8 cellular contexts compared by ENCODE assay signal in the genomic region with DNA sequence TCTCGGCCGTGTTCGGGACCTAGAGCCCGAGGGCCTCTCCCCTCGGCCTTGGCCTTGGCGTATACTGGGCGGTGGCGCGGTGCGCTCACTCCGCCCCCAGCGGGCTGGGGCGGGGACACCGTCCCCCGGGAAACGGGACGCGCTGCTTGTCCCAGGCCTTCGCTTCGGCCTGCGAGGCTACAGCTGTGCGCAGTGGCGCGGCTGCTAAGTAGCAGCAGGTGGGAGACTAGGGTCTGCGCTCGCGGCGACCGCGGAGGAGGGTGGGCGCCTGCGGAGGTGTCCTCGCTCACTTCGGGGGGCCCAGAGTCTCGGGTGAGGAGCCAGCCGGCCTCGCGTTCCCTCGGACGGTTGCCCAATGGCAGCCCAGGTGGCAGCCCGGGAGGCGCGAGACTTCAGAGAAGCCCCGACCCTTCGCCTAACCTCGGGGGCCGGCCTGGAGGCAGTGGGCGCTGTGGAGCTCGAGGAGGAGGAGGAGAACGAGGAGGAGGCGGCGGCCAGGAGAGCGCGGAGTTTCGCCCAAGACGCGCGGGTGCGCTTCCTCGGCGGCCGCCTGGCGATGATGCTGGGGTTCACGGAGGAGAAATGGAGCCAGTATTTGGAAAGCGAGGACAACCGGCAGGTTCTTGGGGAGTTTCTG. TPM values are rescaled to one million over a fixed set of nuclear protein-coding genes. Genes with fewer than 3 reads are reported as not detected.
DNase-seq lines count a peak whose midpoint lies in the region; ATAC-seq, FAIRE-seq and TF ChIP-seq lines count a peak whose summit lies in the region.

A gene with protein sequence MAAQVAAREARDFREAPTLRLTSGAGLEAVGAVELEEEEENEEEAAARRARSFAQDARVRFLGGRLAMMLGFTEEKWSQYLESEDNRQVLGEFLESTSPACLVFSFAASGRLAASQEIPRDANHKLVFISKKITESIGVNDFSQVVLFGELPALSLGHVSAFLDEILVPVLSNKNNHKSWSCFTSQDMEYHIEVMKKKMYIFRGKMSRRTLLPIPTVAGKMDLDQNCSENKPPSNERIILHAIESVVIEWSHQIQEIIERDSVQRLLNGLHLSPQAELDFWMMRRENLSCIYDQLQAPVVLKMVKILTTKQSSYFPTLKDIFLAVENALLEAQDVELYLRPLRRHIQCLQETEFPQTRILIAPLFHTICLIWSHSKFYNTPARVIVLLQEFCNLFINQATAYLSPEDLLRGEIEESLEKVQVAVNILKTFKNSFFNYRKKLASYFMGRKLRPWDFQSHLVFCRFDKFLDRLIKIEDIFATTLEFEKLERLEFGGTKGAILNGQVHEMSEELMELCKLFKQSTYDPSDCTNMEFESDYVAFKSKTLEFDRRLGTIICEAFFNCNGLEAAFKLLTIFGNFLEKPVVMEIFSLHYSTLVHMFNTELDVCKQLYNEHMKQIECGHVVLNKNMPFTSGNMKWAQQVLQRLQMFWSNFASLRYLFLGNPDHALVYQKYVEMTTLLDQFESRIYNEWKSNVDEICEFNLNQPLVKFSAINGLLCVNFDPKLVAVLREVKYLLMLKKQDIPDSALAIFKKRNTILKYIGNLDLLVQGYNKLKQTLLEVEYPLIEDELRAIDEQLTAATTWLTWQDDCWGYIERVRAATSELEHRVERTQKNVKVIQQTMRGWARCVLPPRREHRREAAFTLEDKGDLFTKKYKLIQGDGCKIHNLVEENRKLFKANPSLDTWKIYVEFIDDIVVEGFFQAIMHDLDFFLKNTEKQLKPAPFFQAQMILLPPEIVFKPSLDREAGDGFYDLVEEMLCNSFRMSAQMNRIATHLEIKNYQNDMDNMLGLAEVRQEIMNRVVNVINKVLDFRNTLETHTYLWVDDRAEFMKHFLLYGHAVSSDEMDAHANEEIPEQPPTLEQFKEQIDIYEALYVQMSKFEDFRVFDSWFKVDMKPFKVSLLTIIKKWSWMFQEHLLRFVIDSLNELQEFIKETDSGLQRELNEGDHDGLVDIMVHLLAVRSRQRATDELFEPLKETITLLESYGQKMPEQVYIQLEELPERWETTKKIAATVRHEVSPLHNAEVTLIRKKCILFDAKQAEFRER (N-terminal part only) (plus strand): TSS at position 149 of the 637 bp plus-strand sequence. CDS start 207 bp downstream, at position 356.

- H3K79me2 ChIP-seq in smooth muscle cell (ENCODE audit: low read depth) = no peaks in the 10 kb centered on the region

- peak; percentile 91 to 96 for ATAC-seq in A549
- no peak for ATAC-seq in HG03354 (IDR thresholded peaks at IDR 0.05; ENCODE audit: poor library complexity, severe bottlenecking, unreplicated experiment)

- no peak for FAIRE-seq in A549 (lab: Jason Lieb, UNC)

- H3K9ac ChIP-seq in iPS-15b (ENCODE audit: low read depth, low read length) (peak within 1 kb of the TSS; percentile 38), smooth muscle cell (ENCODE audit: low read depth) (no peak within 1 kb of the TSS)

- no peak for TF ChIP-seq EP300 in A549 (IDR thresholded peaks at IDR 0.05)
- TF ChIP-seq EP300 in Ishikawa (IDR thresholded peaks at IDR 0.05; ENCODE audit: borderline replicate concordance) = no peak

- no peaks in the 10 kb centered on the region for H3F3A ChIP-seq in smooth muscle cell (ENCODE audit: low read depth)

- H3K36me3 ChIP-seq in adrenal gland (replicated peaks in 1 of 2) (no peaks in the 10 kb centered on the region), iPS-15b (ENCODE audit: control insufficient read depth, insufficient read depth, low read length) (no peaks in the 10 kb centered on the region), smooth muscle cell (ENCODE audit: low read depth) (no peaks in the 10 kb centered on the region)

- intact Hi-C loops in adrenal gland (cut with DNase I) = no loop called here

- H3K4me1 ChIP-seq in A549 = peaks cover 6% of the 10 kb centered on the region; the same call in 1 of the 3 replicates
- H3K4me1 ChIP-seq in adrenal gland (replicated peaks in 1 of 2) = peaks cover 0 to 13% of the 10 kb centered on the region in 2 donors
- peaks cover 17% of the 10 kb centered on the region for H3K4me1 ChIP-seq in iPS-15b (ENCODE audit: control insufficient read depth, insufficient read depth, low read length)
- H3K4me1 ChIP-seq in smooth muscle cell (ENCODE audit: low read depth) = peaks cover 9% of the 10 kb centered on the region

- POLR2A ChIA-PET in A549 (lab: Yijun Ruan, JAX) = no interaction called here

- peak within 1 kb of the TSS; percentile 96 for H3K4me2 ChIP-seq in A549
- H3K4me2 ChIP-seq in smooth muscle cell = peak within 1 kb of the TSS; percentile 98

- in situ Hi-C loops in GM13977 (cut with MboI; ENCODE audit: low pct_unique_long_range_greater_than_20kb, low sequenced_read_pairs, unreplicated experiment) = no loop called here

- H2AFZ ChIP-seq in smooth muscle cell (ENCODE audit: low read depth) = peak within 1 kb of the TSS; percentile 82

- TF ChIP-seq CTCF in A549 (IDR thresholded peaks at IDR 0.05) (no peak), GM13977 (IDR thresholded peaks at IDR 0.05; ENCODE audit: extremely low read depth, insufficient read depth, missing control alignments) (no peak), adrenal gland (IDR thresholded peaks at IDR 0.05) (peak in 3 of 6 experiments; percentile 10 to 26 (median 18)), smooth muscle cell (IDR thresholded peaks at IDR 0.05; ENCODE audit: borderline replicate concordance, insufficient read depth, poor library complexity, severe bottlenecking) (no peak)

- TF ChIP-seq POLR2A in A549 (IDR thresholded peaks at IDR 0.05; ENCODE audit: low read length) (no peak), adrenal gland (IDR thresholded peaks at IDR 0.05) (peak in 1 of 2 donors; percentile 18)

- no peaks in the 10 kb centered on the region for H3K27me3 ChIP-seq in adrenal gland
- peaks cover 26% of the 10 kb centered on the region for H3K27me3 ChIP-seq in iPS-15b (ENCODE audit: control insufficient read depth, insufficient read depth, low read length)
- H3K27me3 ChIP-seq in smooth muscle cell (ENCODE audit: low read depth) = peaks cover 76% of the 10 kb centered on the region

- WGBS in A549 (ENCODE audit: missing lambda C conversion rate) = 2% methylated on average over 24 of the region's 66 CpGs
- WGBS in adrenal gland, 4 donors = 0 to 2% (median 1%) methylated on average over 11 to 66 of the region's 66 CpGs
- WGBS in smooth muscle cell (ENCODE audit: low lambda C conversion rate) = 1% methylated on average over 65 of the region's 66 CpGs

- peak within 1 kb of the TSS in 1 of 2 experiments; percentile 48; a peak in 2 of 6 replicates for H3K27ac ChIP-seq in A549
- peak within 1 kb of the TSS in 3 of 5 donors; percentile 11 to 62 (median 45) for H3K27ac ChIP-seq in adrenal gland
- H3K27ac ChIP-seq in smooth muscle cell (ENCODE audit: low read depth) = no peak within 1 kb of the TSS

- peak within 1 kb of the TSS; percentile 56 for H3K4me3 ChIP-seq in A549
- peak within 1 kb of the TSS in 2 of 4 donors; percentile 41 to 69 for H3K4me3 ChIP-seq in adrenal gland
- peak within 1 kb of the TSS; percentile 72 for H3K4me3 ChIP-seq in iPS-15b (ENCODE audit: low read depth, low read length)
- H3K4me3 ChIP-seq in smooth muscle cell = peak within 1 kb of the TSS; percentile 62

- no peaks in the 10 kb centered on the region for H4K20me1 ChIP-seq in smooth muscle cell (ENCODE audit: low read depth)

- DNase-seq in A549 (ENCODE audit: low read depth in 1 of 2, low spot score in 1 of 2) (peak; percentile 24 to 40), GM13977 (ENCODE audit: low spot score) (peak; percentile 68), adrenal gland (peak; percentile 54 to 73 (median 70)), smooth muscle cell (lab: John Stamatoyannopoulos, UW; ENCODE audit: unreplicated experiment) (no peak), cerebellar nuclear complex (lab: John Stamatoyannopoulos, UW) (no peak)

- no peaks in the 10 kb centered on the region for H3K9me3 ChIP-seq in A549
- no peaks in the 10 kb centered on the region for H3K9me3 ChIP-seq in adrenal gland (replicated peaks in 1 of 3)
- H3K9me3 ChIP-seq in iPS-15b (ENCODE audit: control insufficient read depth, insufficient read depth, low read length) = no peaks in the 10 kb centered on the region
- H3K9me3 ChIP-seq in smooth muscle cell (replicated peaks; ENCODE audit: low read depth) = no peaks in the 10 kb centered on the region

- CTCF ChIA-PET in A549 (lab: Yijun Ruan, JAX) = interaction anchor here (1.4 kb wide), 1 partner anchor 224 kb away, joined by 5 read pairs; no protein-coding TSS in a partner anchor

- TF ChIP-seq RAD21 in A549 (conservative IDR thresholded peaks at IDR 0.05 in 1 of 2, IDR thresholded peaks at IDR 0.05 in 1 of 2) = no peak
- no peak for TF ChIP-seq RAD21 in Ishikawa (IDR thresholded peaks at IDR 0.05; ENCODE audit: low read depth)

TF ChIP-seq in Ishikawa, 13 proteins besides CTCF, POLR2A, EP300 and RAD21 (continues in another document):
- TF ChIP-seq TAF1 (IDR thresholded peaks at IDR 0.05; ENCODE audit: low read depth) (no peak), FOXM1 (IDR thresholded peaks at IDR 0.05; ENCODE audit: borderline replicate concordance, low read depth) (no peak), NFIC (IDR thresholded peaks at IDR 0.05) (no peak), TEAD4 (IDR thresholded peaks at IDR 0.05) (no peak), ZBTB7A (IDR thresholded peaks at IDR 0.05; ENCODE audit: low read depth) (peak; percentile 63; the same call in 1 of the 2 replicates), CEBPB (IDR thresholded peaks at IDR 0.05) (no peak), TCF12 (IDR thresholded peaks at IDR 0.05; ENCODE audit: low read depth) (no peak)
- TF ChIP-seq, protein P1, sequence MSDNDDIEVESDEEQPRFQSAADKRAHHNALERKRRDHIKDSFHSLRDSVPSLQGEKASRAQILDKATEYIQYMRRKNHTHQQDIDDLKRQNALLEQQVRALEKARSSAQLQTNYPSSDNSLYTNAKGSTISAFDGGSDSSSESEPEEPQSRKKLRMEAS (IDR thresholded peaks at IDR 0.05) = peak; percentile 45; the same call in 1 of the 2 replicates
- TF ChIP-seq, protein P2, sequence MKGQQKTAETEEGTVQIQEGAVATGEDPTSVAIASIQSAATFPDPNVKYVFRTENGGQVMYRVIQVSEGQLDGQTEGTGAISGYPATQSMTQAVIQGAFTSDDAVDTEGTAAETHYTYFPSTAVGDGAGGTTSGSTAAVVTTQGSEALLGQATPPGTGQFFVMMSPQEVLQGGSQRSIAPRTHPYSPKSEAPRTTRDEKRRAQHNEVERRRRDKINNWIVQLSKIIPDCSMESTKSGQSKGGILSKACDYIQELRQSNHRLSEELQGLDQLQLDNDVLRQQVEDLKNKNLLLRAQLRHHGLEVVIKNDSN (IDR thresholded peaks at IDR 0.05) = no peak

RNA-seq across cellular contexts. Expression of the gene that starts here (rescaled TPM):
- polyA plus RNA-seq in A549 (2011; rRNA removed) = 0.13 TPM in 2 replicates
- polyA plus RNA-seq in A549 (2012; cell fraction: cytosol; rRNA removed) = under 0.01 and 0.01 TPM in 2 replicates
- 0.01 TPM in 1 of 2 replicates, not detected in the other for polyA plus RNA-seq in A549 (2012; cell fraction: nucleus; rRNA removed)
- polyA plus RNA-seq in A549 (2017; fragmentation: RNase III; extraction: RNeasy Plus Mini Kit Qiagen cat#74134 plus additional on column Dnase treatment) = 0.01 to 0.20 TPM (median 0.03 TPM) in 3 replicates
- polyA minus RNA-seq in A549 (2011; rRNA and poly(A)+ RNA removed) = 0.04 and 0.05 TPM in 2 replicates
- total RNA-seq in adrenal gland = 10 to 100 TPM; 16.6 to 77.7 (median 27.5) TPM
- polyA plus RNA-seq in adrenal gland = 10 to 100 TPM in 1 of 3 donors, 1 to 10 TPM in 2; 8.4 to 42.0 (median 8.8) TPM
- total RNA-seq in smooth muscle cell = 0.22 and 2.0 TPM in 2 replicates
- polyA plus RNA-seq in smooth muscle cell = 0.33 and 0.63 TPM in 2 replicates

Comparison
In these comparisons a context has a peak if more than half of its experiments do, and no peak if none do; other contexts are left out.
1. Peak in DNase-seq, ATAC-seq, H3K4me3 ChIP-seq and H3K4me2 ChIP-seq in A549; RNA of the gene not detected or under 1 TPM.
2. DNase-seq: peak in GM13977 (single experiment) and adrenal gland (7 of 7); none in smooth muscle cell (single experiment) and cerebellar nuclear complex (0 of 2).